In the genomic region with DNA sequence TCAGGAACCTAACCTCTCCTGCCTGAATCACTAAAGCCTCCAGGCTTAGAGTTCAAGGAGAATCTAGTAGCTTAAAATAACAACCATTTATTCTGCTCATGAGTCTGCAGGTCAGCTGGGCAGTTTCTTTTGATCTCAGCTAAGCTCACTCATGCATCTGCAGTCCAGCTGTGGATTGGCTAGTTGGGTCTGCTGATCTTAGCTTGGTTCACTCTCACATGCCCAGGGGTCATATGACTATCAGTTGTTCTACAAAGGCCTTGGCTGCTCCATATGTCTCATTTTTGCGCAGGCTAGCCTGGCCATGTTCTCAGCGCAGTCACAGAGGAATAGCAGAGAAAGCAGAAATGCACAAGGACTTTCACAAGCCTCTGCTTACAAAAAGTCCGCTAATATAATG, we compare ENCODE assay signal across 16 cellular contexts.
DNase-seq lines count a peak whose midpoint lies in the region; ATAC-seq, FAIRE-seq and TF ChIP-seq lines count a peak whose summit lies in the region.
"Had no signal": no experiment of that assay in that cellular context is flagged by ENCODE, and none has a peak within 500 bp of the region (broad histone marks: within the 10 kb centered on the region; RNA-seq: fewer than 3 reads in every experiment).

No MANE protein-coding gene starts in this region.

- intact Hi-C loops in MCF 10A (cut with micrococcal nuclease) (no loop called here), breast epithelium (cut with DNase I; ENCODE audit: low total_unique reads) (no loop called here), K562 (cut with micrococcal nuclease) (no loop called here)

- DNase-seq in MCF 10A (ENCODE audit: unreplicated experiment) (peak; percentile 1), breast epithelium (ENCODE audit: low spot score in 2 of 2) (no peak), K562 (ENCODE audit: extremely low read depth in 1 of 4, low spot score in 3 of 4) (peak in 1 of 4 experiments; percentile 52), islet precursor cell (peak; percentile 77), superior temporal gyrus (ENCODE audit: extremely low spot score) (no peak), NCI-H345 (lab: John Stamatoyannopoulos, UW) (no peak)
- DNase-seq in stimulated activated naive CD4-positive, alpha-beta T cell (lab: John Stamatoyannopoulos, UW), result no peak
- DNase-seq: 8988T; activated CD4-positive, alpha-beta T cell treated with anti-CD3 and anti-CD28 coated beads, Interleukin-2, amount 10 ng/mL, durations not matched to agents 24 days and 14 days; esophagus squamous epithelium; NCI-H146 had no signal

- H3K27me3 Mint-ChIP-seq in MCF 10A (ENCODE audit: insufficient read depth, unreplicated experiment), result no peaks in the 10 kb centered on the region
- H3K27me3 Mint-ChIP-seq: activated T-helper 17 cell treated with anti-CD3 and anti-CD28 coated beads, Interleukin-2, amount 50 U/mL, for 72 hours had no signal

- H3K4me2 ChIP-seq in K562 (ENCODE audit: insufficient read depth, low read length), result no peak overlapping the region

- ATAC-seq in K562 (peak; percentile 48), GM18870 (IDR thresholded peaks at IDR 0.05; ENCODE audit: unreplicated experiment) (no peak)
- ATAC-seq: activated T-helper 17 cell treated with anti-CD3 and anti-CD28 coated beads, Interleukin-2, amount 50 U/mL, for 72 hours had no signal

- peaks cover 14% of the 10 kb centered on the region for H3K9me3 Mint-ChIP-seq in MCF 10A (ENCODE audit: unreplicated experiment)

- no peaks in the 10 kb centered on the region for H3K4me1 Mint-ChIP-seq in MCF 10A (ENCODE audit: insufficient read depth, unreplicated experiment)

- H3K27me3 ChIP-seq in breast epithelium (no peaks in the 10 kb centered on the region), K562 (ENCODE audit: control insufficient read depth in 2 of 2, insufficient read depth in 2 of 2, low read length in 2 of 2) (no peaks in the 10 kb centered on the region)
- H3K27me3 ChIP-seq: cardiac muscle cell, esophagus squamous epithelium had no signal

- TF ChIP-seq RAD21 in K562 (CRISPR knock-in tag; conservative IDR thresholded peaks at IDR 0.05 in 1 of 2, IDR thresholded peaks at IDR 0.05 in 1 of 2), result no peak

- no peak overlapping the region for H2AFZ ChIP-seq in K562 (ENCODE audit: low read depth, low read length)

- H3K4me1 ChIP-seq in breast epithelium (no peaks in the 10 kb centered on the region), K562 (replicated peaks in 1 of 2; ENCODE audit: control insufficient read depth in 2 of 2, insufficient read depth in 2 of 2, low read length in 2 of 2) (peaks cover 0 to 21% of the 10 kb centered on the region in 2 experiments; a peak in 3 of 5 replicates)

- no peaks in the 10 kb centered on the region for H4K20me1 ChIP-seq in K562 (replicated peaks; ENCODE audit: control insufficient read depth, insufficient read depth, low read length)

- H3K27ac ChIP-seq in breast epithelium (no peak overlapping the region), K562 (ENCODE audit: extremely low read depth, low read depth, low read length) (no peak overlapping the region)
- H3K27ac ChIP-seq: cardiac muscle cell, esophagus squamous epithelium, thoracic aorta had no signal

- H3K79me2 ChIP-seq in K562 (ENCODE audit: control insufficient read depth, insufficient read depth, low read length), result no peaks in the 10 kb centered on the region

- BruUV-seq in MCF 10A (replicated peaks; lab: Mats Ljungman, UMichigan), result no TSS peak
- no TSS peak for BruUV-seq in K562 (replicated peaks; lab: Mats Ljungman, UMichigan)

- WGBS in K562 (ENCODE audit: insufficient coverage, low coverage, missing lambda C conversion rate), result 6% methylated on average over 3 of the region's 3 CpGs

- no peak for TF ChIP-seq EP300 in K562 (IDR thresholded peaks at IDR 0.05; ENCODE audit: low read length)

- H3K9ac ChIP-seq in K562 (ENCODE audit: insufficient read depth in 1 of 2, low read depth in 2 of 2, low read length in 2 of 2), result no peak overlapping the region

- H3K4me3 Mint-ChIP-seq in MCF 10A (ENCODE audit: unreplicated experiment), result no peak overlapping the region
- H3K4me3 Mint-ChIP-seq: activated CD4-positive, alpha-beta T cell treated with anti-CD3 and anti-CD28 coated beads, Interleukin-2, amount 10 ng/mL, durations not matched to agents 24 days and 14 days; activated T-helper 17 cell treated with anti-CD3 and anti-CD28 coated beads, Interleukin-2, amount 50 U/mL, for 72 hours had no signal

- H3K27ac Mint-ChIP-seq in MCF 10A (ENCODE audit: low read depth, unreplicated experiment), result no peak overlapping the region
- H3K27ac Mint-ChIP-seq: activated CD4-positive, alpha-beta T cell treated with anti-CD3 and anti-CD28 coated beads, Interleukin-2, amount 10 ng/mL, durations not matched to agents 24 days and 14 days; activated T-helper 17 cell treated with anti-CD3 and anti-CD28 coated beads, Interleukin-2, amount 50 U/mL, for 72 hours had no signal

- POLR2A ChIA-PET in MCF 10A (lab: Yijun Ruan, JAX), result interaction anchor here (1.8 kb wide), 2 partner anchors 17 to 109 kb away, joined by 6 to 10 read pairs; a partner anchor contains a TSS
- POLR2A ChIA-PET in K562 (lab: Yijun Ruan, JAX), result no interaction called here

- H3K9me3 ChIP-seq in breast epithelium (peaks cover 0 to 5% of the 10 kb centered on the region in 2 donors), K562 (replicated peaks; ENCODE audit: control insufficient read depth, insufficient read depth, low read depth, low read length) (no peaks in the 10 kb centered on the region)
- H3K9me3 ChIP-seq: esophagus squamous epithelium, thoracic aorta had no signal

- CTCF ChIA-PET in MCF 10A (lab: Yijun Ruan, JAX), result no interaction called here
- CTCF ChIA-PET in K562 (lab: Yijun Ruan, JAX; ENCODE audit: low intra/inter-chr PET ratio), result no interaction called here

- H3K4me3 ChIP-seq in breast epithelium (no peak overlapping the region), K562 (no peak overlapping the region)
- H3K4me3 ChIP-seq: cardiac muscle cell, esophagus squamous epithelium, thoracic aorta had no signal

- H3K36me3 ChIP-seq in breast epithelium (no peaks in the 10 kb centered on the region), K562 (ENCODE audit: control insufficient read depth, insufficient read depth, low read length) (no peaks in the 10 kb centered on the region)
- H3K36me3 ChIP-seq: cardiac muscle cell, esophagus squamous epithelium, thoracic aorta had no signal

- no peak for FAIRE-seq in K562 (lab: Jason Lieb, UNC)
- FAIRE-seq: HTR-8/SVneo had no signal

- in situ Hi-C loops in K562 (cut with MboI), result no loop called here

- TF ChIP-seq POLR2A in breast epithelium (IDR thresholded peaks at IDR 0.05) (no peak), K562 (conservative IDR thresholded peaks at IDR 0.05) (no peak)

- H3K36me3 Mint-ChIP-seq in MCF 10A (ENCODE audit: insufficient read depth, unreplicated experiment), result no peaks in the 10 kb centered on the region

- TF ChIP-seq CTCF in MCF 10A (IDR thresholded peaks at IDR 0.05; ENCODE audit: unreplicated experiment) (no peak), breast epithelium (IDR thresholded peaks at IDR 0.05) (no peak), K562 (IDR thresholded peaks at IDR 0.05 in 2 of 3, conservative IDR thresholded peaks at IDR 0.05 in 1 of 3; ENCODE audit: insufficient read depth in 2 of 3, low read depth in 1 of 3, low read length in 3 of 3) (no peak)

- no peaks in the 10 kb centered on the region for H3K9me1 ChIP-seq in K562 (ENCODE audit: control insufficient read depth, insufficient read depth, low read length)

TF ChIP-seq in K562, 482 proteins besides CTCF, POLR2A, EP300 and RAD21 (continues in another document):
- TF ChIP-seq, protein P1, sequence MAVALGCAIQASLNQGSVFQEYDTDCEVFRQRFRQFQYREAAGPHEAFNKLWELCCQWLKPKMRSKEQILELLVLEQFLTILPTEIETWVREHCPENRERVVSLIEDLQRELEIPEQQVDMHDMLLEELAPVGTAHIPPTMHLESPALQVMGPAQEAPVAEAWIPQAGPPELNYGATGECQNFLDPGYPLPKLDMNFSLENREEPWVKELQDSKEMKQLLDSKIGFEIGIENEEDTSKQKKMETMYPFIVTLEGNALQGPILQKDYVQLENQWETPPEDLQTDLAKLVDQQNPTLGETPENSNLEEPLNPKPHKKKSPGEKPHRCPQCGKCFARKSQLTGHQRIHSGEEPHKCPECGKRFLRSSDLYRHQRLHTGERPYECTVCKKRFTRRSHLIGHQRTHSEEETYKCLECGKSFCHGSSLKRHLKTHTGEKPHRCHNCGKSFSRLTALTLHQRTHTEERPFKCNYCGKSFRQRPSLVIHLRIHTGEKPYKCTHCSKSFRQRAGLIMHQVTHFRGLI (CRISPR knock-in tag; IDR thresholded peaks at IDR 0.05), result peak; percentile 63; the same call in 1 of the 2 replicates
- TF ChIP-seq CXXC5 (CRISPR knock-in tag; IDR thresholded peaks at IDR 0.05) (peak; percentile 54), ZNF253 (CRISPR knock-in tag; conservative IDR thresholded peaks at IDR 0.05) (no peak), TOE1 (IDR thresholded peaks at IDR 0.05; ENCODE audit: borderline replicate concordance) (no peak), TOE1 (CRISPR knock-in tag; IDR thresholded peaks at IDR 0.05; ENCODE audit: borderline replicate concordance, low read depth) (no peak)

Comparison
In these comparisons a context has a peak if more than half of its experiments do, and no peak if none do; other contexts are left out.
1. DNase-seq: peak in MCF 10A (single experiment) and islet precursor cell (single experiment); none in breast epithelium (0 of 2), superior temporal gyrus (single experiment), NCI-H345 (single experiment) and stimulated activated naive CD4-positive, alpha-beta T cell (0 of 6).